Comparison of ENCODE assay signal across 8 cellular contexts in genomic region chr1:87539147-87539546, GRCh38.
"Had no signal": no experiment of that assay in that cellular context is flagged by ENCODE, and none has a peak within 500 bp of the region (broad histone marks: within the 10 kb centered on the region; RNA-seq: fewer than 3 reads in every experiment).

No MANE protein-coding gene starts in this region.

- H3K4me3 Mint-ChIP-seq: HFFc6 had no signal

- H2AFZ ChIP-seq: GM23248 had no signal

- H3K27ac ChIP-seq: GM23248 had no signal

- FAIRE-seq: HTR-8/SVneo had no signal

- ATAC-seq: HCT116 had no signal

- H3K36me3 ChIP-seq: HAP-1 had no signal

- H3K4me3 ChIP-seq: GM23248, HAP-1 had no signal

- H3K9ac ChIP-seq: GM23248 had no signal

- DNase-seq: GM23248, GOT3, H7, HFFc6, IMR-90 had no signal

- H3K27ac Mint-ChIP-seq: HFFc6 had no signal

- H3K4me1 ChIP-seq: HAP-1 had no signal
